Comparison of ENCODE assay signal across 1 cellular context in the genomic region with DNA sequence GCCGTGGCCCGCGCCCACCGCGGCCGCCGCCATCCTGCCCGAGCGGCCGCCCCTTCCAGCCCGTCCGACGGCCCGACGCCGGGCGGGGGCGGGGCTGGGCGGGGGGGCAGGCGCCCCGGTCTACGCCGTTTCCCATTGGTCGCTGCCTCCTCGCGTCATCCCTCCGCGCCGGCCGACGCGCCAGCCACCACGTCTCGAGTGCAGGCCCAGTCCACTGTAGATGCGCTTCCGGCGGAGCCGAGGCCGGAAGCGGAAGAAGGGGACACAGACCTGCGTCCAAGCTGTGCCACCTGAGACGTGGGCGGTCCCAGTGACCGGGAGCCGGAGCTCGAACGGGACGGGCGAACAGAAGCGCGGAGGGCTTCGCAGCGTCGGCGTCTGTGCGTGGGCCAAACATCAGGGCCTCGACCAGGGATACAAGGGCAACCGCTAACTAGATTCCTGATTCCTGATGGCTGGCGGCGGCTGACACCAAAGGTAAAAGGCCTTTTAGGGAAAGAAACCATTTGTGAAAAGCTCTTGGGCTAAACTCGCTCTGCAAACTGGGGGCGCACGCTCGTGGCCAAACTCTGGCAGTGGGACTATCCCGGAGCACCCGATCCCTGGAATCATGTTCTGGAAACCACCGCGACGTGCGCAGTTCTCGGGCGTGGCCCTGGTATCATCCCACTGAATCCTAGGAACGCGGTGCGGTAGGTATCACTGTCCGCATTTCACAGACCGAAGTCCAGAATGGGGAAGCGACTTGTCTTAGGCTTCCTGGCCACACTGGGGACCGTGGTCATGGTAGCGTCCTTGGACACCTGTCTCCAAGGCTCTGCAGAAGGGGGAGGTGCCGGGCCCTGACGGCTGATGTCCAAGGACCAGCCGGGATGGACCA.
TF ChIP-seq lines count a peak whose summit lies in the region.

Gene SLC35E1 (minus strand): TSS at position 84 of the 880 bp plus-strand sequence. CDS start 51 bp downstream, at position 33.

TF ChIP-seq in K562, 482 proteins besides CTCF, POLR2A, EP300 and RAD21 (continued from another document and continues in another):
- TF ChIP-seq ZNF518B (CRISPR knock-in tag; IDR thresholded peaks at IDR 0.05) (no peak), PHB2 (IDR thresholded peaks at IDR 0.05; ENCODE audit: low read depth) (no peak), HDAC8 (tag; IDR thresholded peaks at IDR 0.05) (no peak), MITF (IDR thresholded peaks at IDR 0.05) (0 out of 2 replicates have a peak, but pooled peaks have one; percentile 32), HES1 (IDR thresholded peaks at IDR 0.05; ENCODE audit: low read depth) (no peak), ZNF639 (CRISPR knock-in tag; conservative IDR thresholded peaks at IDR 0.05 in 1 of 2, IDR thresholded peaks at IDR 0.05 in 1 of 2) (peak in 1 of 2 experiments; percentile 94; a peak in 2 of 4 replicates), MEIS2 (IDR thresholded peaks at IDR 0.05; ENCODE audit: partially characterized antibody) (no peak), RNF2 (IDR thresholded peaks at IDR 0.05) (no peak; the same call in 1 of the 2 replicates), NELFE (IDR thresholded peaks at IDR 0.05; ENCODE audit: insufficient read depth, insufficient read length) (no peak), SIN3A (IDR thresholded peaks at IDR 0.05; ENCODE audit: borderline replicate concordance in 2 of 2, control insufficient read depth in 1 of 2, low read depth in 2 of 2, low read length in 2 of 2) (peak; percentile 92; a peak in 3 of 4 replicates), OTX1 (CRISPR knock-in tag; IDR thresholded peaks at IDR 0.05) (no peak), NFE2 (IDR thresholded peaks at IDR 0.05; ENCODE audit: low read depth) (no peak), POU5F1 (IDR thresholded peaks at IDR 0.05; ENCODE audit: borderline replicate concordance, low read depth, low read length, partially characterized antibody) (no peak)
- TF ChIP-seq, protein P1, sequence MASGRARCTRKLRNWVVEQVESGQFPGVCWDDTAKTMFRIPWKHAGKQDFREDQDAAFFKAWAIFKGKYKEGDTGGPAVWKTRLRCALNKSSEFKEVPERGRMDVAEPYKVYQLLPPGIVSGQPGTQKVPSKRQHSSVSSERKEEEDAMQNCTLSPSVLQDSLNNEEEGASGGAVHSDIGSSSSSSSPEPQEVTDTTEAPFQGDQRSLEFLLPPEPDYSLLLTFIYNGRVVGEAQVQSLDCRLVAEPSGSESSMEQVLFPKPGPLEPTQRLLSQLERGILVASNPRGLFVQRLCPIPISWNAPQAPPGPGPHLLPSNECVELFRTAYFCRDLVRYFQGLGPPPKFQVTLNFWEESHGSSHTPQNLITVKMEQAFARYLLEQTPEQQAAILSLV (tag; IDR thresholded peaks at IDR 0.05), result no peak
- TF ChIP-seq, protein P2, sequence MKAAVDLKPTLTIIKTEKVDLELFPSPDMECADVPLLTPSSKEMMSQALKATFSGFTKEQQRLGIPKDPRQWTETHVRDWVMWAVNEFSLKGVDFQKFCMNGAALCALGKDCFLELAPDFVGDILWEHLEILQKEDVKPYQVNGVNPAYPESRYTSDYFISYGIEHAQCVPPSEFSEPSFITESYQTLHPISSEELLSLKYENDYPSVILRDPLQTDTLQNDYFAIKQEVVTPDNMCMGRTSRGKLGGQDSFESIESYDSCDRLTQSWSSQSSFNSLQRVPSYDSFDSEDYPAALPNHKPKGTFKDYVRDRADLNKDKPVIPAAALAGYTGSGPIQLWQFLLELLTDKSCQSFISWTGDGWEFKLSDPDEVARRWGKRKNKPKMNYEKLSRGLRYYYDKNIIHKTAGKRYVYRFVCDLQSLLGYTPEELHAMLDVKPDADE (conservative IDR thresholded peaks at IDR 0.05; ENCODE audit: control insufficient read depth, low read depth, low read length), result peak; percentile 71
- TF ChIP-seq, protein P3, sequence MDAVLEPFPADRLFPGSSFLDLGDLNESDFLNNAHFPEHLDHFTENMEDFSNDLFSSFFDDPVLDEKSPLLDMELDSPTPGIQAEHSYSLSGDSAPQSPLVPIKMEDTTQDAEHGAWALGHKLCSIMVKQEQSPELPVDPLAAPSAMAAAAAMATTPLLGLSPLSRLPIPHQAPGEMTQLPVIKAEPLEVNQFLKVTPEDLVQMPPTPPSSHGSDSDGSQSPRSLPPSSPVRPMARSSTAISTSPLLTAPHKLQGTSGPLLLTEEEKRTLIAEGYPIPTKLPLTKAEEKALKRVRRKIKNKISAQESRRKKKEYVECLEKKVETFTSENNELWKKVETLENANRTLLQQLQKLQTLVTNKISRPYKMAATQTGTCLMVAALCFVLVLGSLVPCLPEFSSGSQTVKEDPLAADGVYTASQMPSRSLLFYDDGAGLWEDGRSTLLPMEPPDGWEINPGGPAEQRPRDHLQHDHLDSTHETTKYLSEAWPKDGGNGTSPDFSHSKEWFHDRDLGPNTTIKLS (IDR thresholded peaks at IDR 0.05; ENCODE audit: borderline replicate concordance, low read depth), result peak; percentile 89
- TF ChIP-seq, protein P4, sequence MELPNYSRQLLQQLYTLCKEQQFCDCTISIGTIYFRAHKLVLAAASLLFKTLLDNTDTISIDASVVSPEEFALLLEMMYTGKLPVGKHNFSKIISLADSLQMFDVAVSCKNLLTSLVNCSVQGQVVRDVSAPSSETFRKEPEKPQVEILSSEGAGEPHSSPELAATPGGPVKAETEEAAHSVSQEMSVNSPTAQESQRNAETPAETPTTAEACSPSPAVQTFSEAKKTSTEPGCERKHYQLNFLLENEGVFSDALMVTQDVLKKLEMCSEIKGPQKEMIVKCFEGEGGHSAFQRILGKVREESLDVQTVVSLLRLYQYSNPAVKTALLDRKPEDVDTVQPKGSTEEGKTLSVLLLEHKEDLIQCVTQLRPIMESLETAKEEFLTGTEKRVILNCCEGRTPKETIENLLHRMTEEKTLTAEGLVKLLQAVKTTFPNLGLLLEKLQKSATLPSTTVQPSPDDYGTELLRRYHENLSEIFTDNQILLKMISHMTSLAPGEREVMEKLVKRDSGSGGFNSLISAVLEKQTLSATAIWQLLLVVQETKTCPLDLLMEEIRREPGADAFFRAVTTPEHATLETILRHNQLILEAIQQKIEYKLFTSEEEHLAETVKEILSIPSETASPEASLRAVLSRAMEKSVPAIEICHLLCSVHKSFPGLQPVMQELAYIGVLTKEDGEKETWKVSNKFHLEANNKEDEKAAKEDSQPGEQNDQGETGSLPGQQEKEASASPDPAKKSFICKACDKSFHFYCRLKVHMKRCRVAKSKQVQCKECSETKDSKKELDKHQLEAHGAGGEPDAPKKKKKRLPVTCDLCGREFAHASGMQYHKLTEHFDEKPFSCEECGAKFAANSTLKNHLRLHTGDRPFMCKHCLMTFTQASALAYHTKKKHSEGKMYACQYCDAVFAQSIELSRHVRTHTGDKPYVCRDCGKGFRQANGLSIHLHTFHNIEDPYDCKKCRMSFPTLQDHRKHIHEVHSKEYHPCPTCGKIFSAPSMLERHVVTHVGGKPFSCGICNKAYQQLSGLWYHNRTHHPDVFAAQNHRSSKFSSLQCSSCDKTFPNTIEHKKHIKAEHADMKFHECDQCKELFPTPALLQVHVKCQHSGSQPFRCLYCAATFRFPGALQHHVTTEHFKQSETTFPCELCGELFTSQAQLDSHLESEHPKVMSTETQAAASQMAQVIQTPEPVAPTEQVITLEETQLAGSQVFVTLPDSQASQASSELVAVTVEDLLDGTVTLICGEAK (IDR thresholded peaks at IDR 0.05), result peak; percentile 96
- TF ChIP-seq, protein P4 (CRISPR knock-in tag; IDR thresholded peaks at IDR 0.05), result no peak
- TF ChIP-seq, protein P5, sequence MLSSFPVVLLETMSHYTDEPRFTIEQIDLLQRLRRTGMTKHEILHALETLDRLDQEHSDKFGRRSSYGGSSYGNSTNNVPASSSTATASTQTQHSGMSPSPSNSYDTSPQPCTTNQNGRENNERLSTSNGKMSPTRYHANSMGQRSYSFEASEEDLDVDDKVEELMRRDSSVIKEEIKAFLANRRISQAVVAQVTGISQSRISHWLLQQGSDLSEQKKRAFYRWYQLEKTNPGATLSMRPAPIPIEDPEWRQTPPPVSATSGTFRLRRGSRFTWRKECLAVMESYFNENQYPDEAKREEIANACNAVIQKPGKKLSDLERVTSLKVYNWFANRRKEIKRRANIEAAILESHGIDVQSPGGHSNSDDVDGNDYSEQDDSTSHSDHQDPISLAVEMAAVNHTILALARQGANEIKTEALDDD (IDR thresholded peaks at IDR 0.05), result no peak
- TF ChIP-seq, protein P6, sequence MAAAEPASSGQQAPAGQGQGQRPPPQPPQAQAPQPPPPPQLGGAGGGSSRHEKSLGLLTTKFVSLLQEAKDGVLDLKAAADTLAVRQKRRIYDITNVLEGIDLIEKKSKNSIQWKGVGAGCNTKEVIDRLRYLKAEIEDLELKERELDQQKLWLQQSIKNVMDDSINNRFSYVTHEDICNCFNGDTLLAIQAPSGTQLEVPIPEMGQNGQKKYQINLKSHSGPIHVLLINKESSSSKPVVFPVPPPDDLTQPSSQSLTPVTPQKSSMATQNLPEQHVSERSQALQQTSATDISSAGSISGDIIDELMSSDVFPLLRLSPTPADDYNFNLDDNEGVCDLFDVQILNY (CRISPR knock-in tag; IDR thresholded peaks at IDR 0.05), result no peak
